9 cellular contexts compared by ENCODE assay signal in the genomic region with DNA sequence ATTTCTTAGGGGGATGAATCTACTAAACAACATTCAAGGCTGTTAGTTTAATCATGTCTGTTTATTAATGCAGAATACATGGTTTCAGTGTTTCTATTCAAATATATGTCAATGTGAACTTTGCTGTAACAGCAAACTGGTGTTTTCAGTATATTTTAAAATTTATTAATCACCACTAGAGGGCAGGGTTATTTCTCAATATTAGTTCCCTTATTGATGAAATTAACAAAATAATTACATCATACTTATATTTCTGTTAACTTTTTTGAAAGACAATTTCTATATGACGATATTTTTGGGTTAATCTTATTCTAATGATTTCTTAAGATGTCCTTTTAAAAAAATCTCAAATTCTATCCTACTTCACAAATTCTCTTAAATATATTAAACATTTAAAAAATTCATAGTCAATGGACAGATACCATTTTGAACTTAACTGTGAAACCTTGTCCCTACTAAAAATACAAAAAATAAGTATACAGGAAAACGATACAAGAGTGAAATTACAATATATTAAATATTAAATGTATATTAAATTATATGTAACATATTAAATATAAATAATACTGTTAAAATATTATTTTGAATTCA.
DNase-seq lines count a peak whose midpoint lies in the region; ATAC-seq, FAIRE-seq and TF ChIP-seq lines count a peak whose summit lies in the region.
"Had no signal": no experiment of that assay in that cellular context is flagged by ENCODE, and none has a peak within 500 bp of the region (broad histone marks: within the 10 kb centered on the region; RNA-seq: fewer than 3 reads in every experiment).

No MANE protein-coding gene starts in this region.

- FAIRE-seq in G401.6 (lab: Jason Lieb, UNC), result peak; percentile 91

- ATAC-seq in HG03432 (IDR thresholded peaks at IDR 0.05; ENCODE audit: unreplicated experiment), result peak; percentile 63

- H3K4me1 Mint-ChIP-seq in mesothelial cell of epicardium, result no peaks in the 10 kb centered on the region
- H3K4me1 Mint-ChIP-seq: activated naive CD4-positive, alpha-beta T cell treated with anti-CD3 and anti-CD28 coated beads, Interleukin-2, amount 10 ng/mL, durations not matched to agents 7 days and 5 days had no signal

- DNase-seq in astrocyte of the hippocampus (ENCODE audit: low read depth, low spot score), result peak; percentile 0
- DNase-seq in mesothelial cell of epicardium (ENCODE audit: low spot score in 2 of 2, unreplicated experiment in 2 of 2), result no peak
- no peak for DNase-seq in stimulated activated CD4-positive, alpha-beta T cell treated with anti-CD3 and anti-CD28 coated beads, Interleukin-15, amount 100 ng/mL, for 24 hours
- DNase-seq in amniotic stem cell (lab: John Stamatoyannopoulos, UW), result no peak
- no peak for DNase-seq in NCI-H187 (lab: John Stamatoyannopoulos, UW)
- DNase-seq in MV-4-11 (lab: John Stamatoyannopoulos, UW), result no peak
- DNase-seq: activated naive CD4-positive, alpha-beta T cell treated with anti-CD3 and anti-CD28 coated beads, Interleukin-2, amount 10 ng/mL, durations not matched to agents 7 days and 5 days had no signal

- no peaks in the 10 kb centered on the region for H3K36me3 Mint-ChIP-seq in mesothelial cell of epicardium
- H3K36me3 Mint-ChIP-seq: activated naive CD4-positive, alpha-beta T cell treated with anti-CD3 and anti-CD28 coated beads, Interleukin-2, amount 10 ng/mL, durations not matched to agents 7 days and 5 days had no signal

- H3K4me3 Mint-ChIP-seq in mesothelial cell of epicardium, result no peak overlapping the region
- H3K4me3 Mint-ChIP-seq: activated naive CD4-positive, alpha-beta T cell treated with anti-CD3 and anti-CD28 coated beads, Interleukin-2, amount 10 ng/mL, durations not matched to agents 7 days and 5 days had no signal

- peaks cover 6% of the 10 kb centered on the region for H3K27me3 Mint-ChIP-seq in mesothelial cell of epicardium (ENCODE audit: low read depth)
- H3K27me3 Mint-ChIP-seq: activated naive CD4-positive, alpha-beta T cell treated with anti-CD3 and anti-CD28 coated beads, Interleukin-2, amount 10 ng/mL, durations not matched to agents 7 days and 5 days had no signal

- H3K9me3 Mint-ChIP-seq in mesothelial cell of epicardium, result no peaks in the 10 kb centered on the region

- no peak overlapping the region for H3K27ac Mint-ChIP-seq in mesothelial cell of epicardium
- H3K27ac Mint-ChIP-seq: activated naive CD4-positive, alpha-beta T cell treated with anti-CD3 and anti-CD28 coated beads, Interleukin-2, amount 10 ng/mL, durations not matched to agents 7 days and 5 days had no signal

- peak; percentile 91 for TF ChIP-seq CTCF in mesothelial cell of epicardium (IDR thresholded peaks at IDR 0.05; ENCODE audit: unreplicated experiment)
